In the genomic region with DNA sequence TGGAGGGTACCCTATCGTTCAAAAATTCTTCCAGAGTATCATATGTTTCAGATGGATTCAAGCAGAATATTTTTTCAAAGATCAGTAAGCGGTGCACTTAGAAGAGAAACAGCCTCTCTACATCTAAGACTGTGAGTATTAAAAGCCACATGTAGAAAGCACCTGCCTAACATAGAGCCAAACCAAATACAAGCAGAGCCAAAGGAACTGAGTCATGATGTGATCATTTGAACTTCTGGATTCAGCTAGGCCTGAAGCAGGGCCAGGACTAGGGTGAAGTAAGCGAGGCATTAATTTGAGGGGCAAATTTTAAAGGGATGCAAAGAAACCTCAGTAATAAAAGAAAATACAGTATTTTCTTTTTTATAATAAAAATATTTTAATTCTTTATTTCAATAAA, we compare ENCODE assay signal across 7 cellular contexts. TPM values are rescaled to one million over a fixed set of nuclear protein-coding genes. Genes with fewer than 3 reads are reported as not detected.
DNase-seq lines count a peak whose midpoint lies in the region; ATAC-seq and TF ChIP-seq lines count a peak whose summit lies in the region.
"Not testable (repeated sequence)": the region's sequence is repeated elsewhere in the genome, so short reads cannot be mapped to it uniquely, and the experiment has no call there.

No MANE protein-coding gene starts in this region.

- BruUV-seq in Panc1 (replicated peaks; lab: Mats Ljungman, UMichigan) = not testable (repeated sequence)

- peak; percentile 73 for DNase-seq in Daoy (ENCODE audit: low read depth)
- peak; percentile 56 for DNase-seq in M059J (ENCODE audit: low read depth)
- not testable (repeated sequence) for DNase-seq in Panc1 (ENCODE audit: low read depth, low spot score); activated naive CD4-positive, alpha-beta T cell treated with anti-CD3 and anti-CD28 coated beads, Interleukin-2, amount 50 U/mL, for 72 hours (ENCODE audit: low spot score in 2 of 2); left ventricle myocardium superior; mucosa of descending colon
- DNase-seq in dermis blood vessel endothelial cell = peak; percentile 68

- H3K9me3 Mint-ChIP-seq in activated naive CD4-positive, alpha-beta T cell treated with anti-CD3 and anti-CD28 coated beads, Interleukin-2, amount 50 U/mL, for 72 hours = not testable (repeated sequence)

- not testable (repeated sequence) for H3K36me3 ChIP-seq in Panc1 (ENCODE audit: control insufficient read depth, insufficient read depth, low read length); mucosa of descending colon (ENCODE audit: low read depth)

- not testable (repeated sequence) for TF ChIP-seq CTCF in Panc1 (IDR thresholded peaks at IDR 0.05); mucosa of descending colon (IDR thresholded peaks at IDR 0.05)

- POLR2A ChIA-PET in Panc1 (lab: Charles Lee) = not testable (repeated sequence)

- not testable (repeated sequence) for H3K9me3 ChIP-seq in Panc1 (ENCODE audit: control insufficient read depth, insufficient read depth, low read depth, low read length); mucosa of descending colon

- H3K4me3 ChIP-seq in Panc1 (ENCODE audit: low read depth in 2 of 2, low read length in 2 of 2); mucosa of descending colon: not testable (repeated sequence)

- not testable (repeated sequence) for H3K36me3 Mint-ChIP-seq in activated naive CD4-positive, alpha-beta T cell treated with anti-CD3 and anti-CD28 coated beads, Interleukin-2, amount 50 U/mL, for 72 hours

- in situ Hi-C loops in Panc1 (cut with HindIII; ENCODE audit: low pct_unique_long_range_greater_than_20kb, low sequenced_read_pairs) = not testable (repeated sequence)

- not testable (repeated sequence) for H3K27ac ChIP-seq in Panc1 (ENCODE audit: low read length)

- H3K27ac Mint-ChIP-seq in activated naive CD4-positive, alpha-beta T cell treated with anti-CD3 and anti-CD28 coated beads, Interleukin-2, amount 50 U/mL, for 72 hours = not testable (repeated sequence)

- ATAC-seq in Panc1 (peak; percentile 86), left ventricle myocardium superior (peak; percentile 48), mucosa of descending colon (peak; percentile 75)
- ATAC-seq in activated naive CD4-positive, alpha-beta T cell treated with anti-CD3 and anti-CD28 coated beads, Interleukin-2, amount 50 U/mL, for 72 hours = peak; percentile 41 to 75

- H3K4me1 ChIP-seq in Panc1 (ENCODE audit: control insufficient read depth, insufficient read depth, low read length) = peaks cover 16% of the 10 kb centered on the region
- H3K4me1 ChIP-seq in mucosa of descending colon (ENCODE audit: low read depth) = not testable (repeated sequence)

- intact Hi-C loops in Panc1 (cut with micrococcal nuclease; ENCODE audit: unreplicated experiment); left ventricle myocardium superior (cut with micrococcal nuclease); mucosa of descending colon (cut with DNase I, micrococcal nuclease): not testable (repeated sequence)

- not testable (repeated sequence) for H3K27me3 ChIP-seq in Panc1 (ENCODE audit: control insufficient read depth, insufficient read depth, low read length)

- CTCF ChIA-PET in Panc1 (lab: Charles Lee) = not testable (repeated sequence)

RNA-seq across cellular contexts. Expression of a gene that starts 23.3 kb away (rescaled TPM):
- 5.1 and 7.4 TPM in 2 replicates for total RNA-seq in Daoy (2014; rRNA removed; shearing (Covaris generic))
- total RNA-seq in M059J (2014; rRNA removed; shearing (Covaris generic)) = 17.7 and 24.1 TPM in 2 replicates
- total RNA-seq in Panc1 (2021; ENCODE audit: unreplicated experiment) (24.7 TPM), dermis blood vessel endothelial cell (66.5 and 87.5 TPM in 2 replicates), left ventricle myocardium superior (27.1 TPM), mucosa of descending colon (10 to 100 TPM; 31.5 to 85.9 (median 85.4) TPM)
- 12.0 TPM for polyA plus RNA-seq in Panc1 (2012; ENCODE audit: insufficient read length)
- total RNA-seq in activated naive CD4-positive, alpha-beta T cell treated with anti-CD3 and anti-CD28 coated beads, Interleukin-2, amount 50 U/mL, for 72 hours = under 1 TPM; 0.14 to 0.54 TPM
